ENCODE assay signal across 24 cellular contexts in the genomic region with DNA sequence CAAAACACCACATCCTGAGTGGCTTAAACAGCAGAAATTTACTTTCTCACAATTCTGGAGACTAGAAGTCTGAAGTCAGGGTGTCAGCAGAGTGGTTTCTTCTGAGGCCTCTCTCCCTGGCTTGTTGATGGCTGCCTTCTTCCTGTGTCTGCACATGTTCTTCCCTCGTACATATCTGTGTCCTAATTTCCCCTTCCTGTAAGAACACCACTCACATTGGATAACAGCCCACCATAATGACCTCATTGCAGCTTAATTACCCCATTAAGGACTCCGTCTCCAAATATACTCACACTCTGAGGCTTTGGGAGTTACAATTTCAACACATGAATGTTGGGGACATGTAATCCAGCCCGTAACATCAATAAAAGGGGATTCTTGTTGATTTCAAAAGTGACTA. TPM values are rescaled to one million over a fixed set of nuclear protein-coding genes. Genes with fewer than 3 reads are reported as not detected.
DNase-seq lines count a peak whose midpoint lies in the region; ATAC-seq and TF ChIP-seq lines count a peak whose summit lies in the region.
"Had no signal": no experiment of that assay in that cellular context is flagged by ENCODE, and none has a peak within 500 bp of the region (broad histone marks: within the 10 kb centered on the region; RNA-seq: fewer than 3 reads in every experiment).

No MANE protein-coding gene starts in this region.

- H3K4me3 ChIP-seq in right cardiac atrium (ENCODE audit: low read length), result no peak overlapping the region
- no peak overlapping the region for H3K4me3 ChIP-seq in vagina
- H3K4me3 ChIP-seq in breast epithelium, result no peak overlapping the region
- H3K4me3 ChIP-seq: neural progenitor cell, psoas muscle, stomach had no signal

- 37% methylated on average over 3 of the region's 3 CpGs for WGBS in right cardiac atrium

- no peaks in the 10 kb centered on the region for H3K27me3 ChIP-seq in right cardiac atrium (ENCODE audit: control insufficient read depth, insufficient read depth)
- no peaks in the 10 kb centered on the region for H3K27me3 ChIP-seq in vagina
- H3K27me3 ChIP-seq in breast epithelium, result no peaks in the 10 kb centered on the region
- H3K27me3 ChIP-seq: neural progenitor cell, stomach had no signal

- H3K4me1 ChIP-seq in right cardiac atrium (ENCODE audit: control insufficient read depth, insufficient read depth, low read length) (no peaks in the 10 kb centered on the region), vagina (no peaks in the 10 kb centered on the region), breast epithelium (no peaks in the 10 kb centered on the region)
- H3K4me1 ChIP-seq: neural progenitor cell, psoas muscle, stomach had no signal

- H3K27ac ChIP-seq in right cardiac atrium (ENCODE audit: low read length) (no peak overlapping the region), vagina (no peak overlapping the region), breast epithelium (no peak overlapping the region), substantia nigra (ENCODE audit: low read depth, low read length, poor library complexity, severe bottlenecking) (no peak overlapping the region)
- H3K27ac ChIP-seq: neural progenitor cell, psoas muscle, stomach had no signal

- intact Hi-C loops in right cardiac atrium (cut with DNase I) (no loop called here), vagina (cut with DNase I) (no loop called here), breast epithelium (cut with DNase I; ENCODE audit: low total_unique reads) (no loop called here)

- no peak for TF ChIP-seq POLR2A in vagina (IDR thresholded peaks at IDR 0.05)
- no peak for TF ChIP-seq POLR2A in breast epithelium (IDR thresholded peaks at IDR 0.05)

- TF ChIP-seq CTCF in vagina (IDR thresholded peaks at IDR 0.05), result no peak
- TF ChIP-seq CTCF in breast epithelium (IDR thresholded peaks at IDR 0.05), result no peak

- peak; percentile 57 to 74 for ATAC-seq in right cardiac atrium
- ATAC-seq: left colon had no signal

- peak; percentile 22 for DNase-seq in AG20443 (ENCODE audit: low spot score)
- DNase-seq in GM04503 (ENCODE audit: low read depth), result peak; percentile 25
- DNase-seq in NCI-H2029 treated with DMSO at 0.1 percent for 48 hours (lab: John Stamatoyannopoulos, UW), result peak; percentile 96
- DNase-seq in right cardiac atrium, result no peak
- no peak for DNase-seq in vagina (ENCODE audit: extremely low spot score in 2 of 2)
- DNase-seq in breast epithelium (ENCODE audit: low spot score in 2 of 2), result no peak
- no peak for DNase-seq in KG1 (lab: John Stamatoyannopoulos, UW)
- DNase-seq in substantia nigra (lab: John Stamatoyannopoulos, UW), result no peak
- DNase-seq: activated CD4-positive, alpha-beta T cell treated with anti-CD3 and anti-CD28 coated beads for 1 hour; cerebellar nuclear complex; COR-L47; left colon; MM.1S; NCI-H2081; NCI-H510A; psoas muscle; stimulated activated CD4-positive, alpha-beta T cell treated with anti-CD3 and anti-CD28 coated beads, Interleukin-4, amount 100 ng/mL, for 1 hour; stomach; trophoblast cell had no signal

- H3K36me3 ChIP-seq in vagina, result no peaks in the 10 kb centered on the region
- no peaks in the 10 kb centered on the region for H3K36me3 ChIP-seq in breast epithelium
- H3K36me3 ChIP-seq: neural progenitor cell, stomach had no signal

- no peaks in the 10 kb centered on the region for H3K9me3 ChIP-seq in right cardiac atrium (ENCODE audit: control insufficient read depth, low read length)
- H3K9me3 ChIP-seq in vagina, result no peaks in the 10 kb centered on the region
- no peaks in the 10 kb centered on the region for H3K9me3 ChIP-seq in breast epithelium
- H3K9me3 ChIP-seq: psoas muscle, stomach had no signal

RNA-seq across cellular contexts. Expression of a gene that starts 23.4 kb away (rescaled TPM):
- not detected for total RNA-seq in right cardiac atrium
- polyA plus RNA-seq in right cardiac atrium, result not detected
- not detected for total RNA-seq in vagina
- not detected for total RNA-seq in breast epithelium
- total RNA-seq: activated CD8-positive, alpha-beta memory T cell treated with anti-CD3 and anti-CD28 coated beads for 36 hours; astrocyte; epithelial cell of proximal tubule; left colon; mononuclear cell; psoas muscle; stomach had no signal
- polyA plus RNA-seq: psoas muscle had no signal

RNA-seq across cellular contexts. Expression of a gene that starts 58.8 kb away (rescaled TPM):
- total RNA-seq in right cardiac atrium, result under 1 TPM in 3 of 4 donors, not detected in 1; 0.14 to 0.76 (median 0.62) TPM
- polyA plus RNA-seq in right cardiac atrium, result 0.79 TPM
- total RNA-seq in vagina, result not detected
- total RNA-seq in breast epithelium, result 10 to 100 TPM in 2 of 3 donors, not detected in 1; 11.3 to 22.9 TPM
- total RNA-seq: activated CD8-positive, alpha-beta memory T cell treated with anti-CD3 and anti-CD28 coated beads for 36 hours; epithelial cell of proximal tubule; mononuclear cell had no signal

Comparison
In these comparisons a context has a peak if more than half of its experiments do, and no peak if none do; other contexts are left out.
1. DNase-seq: peak in AG20443 (single experiment), GM04503 (single experiment) and NCI-H2029 treated with DMSO at 0.1 percent for 48 hours (single experiment); none in right cardiac atrium (0 of 3), vagina (0 of 2), breast epithelium (0 of 2), KG1 (single experiment) and substantia nigra (0 of 49).